Comparison of ENCODE assay signal across 11 cellular contexts in the genomic region with DNA sequence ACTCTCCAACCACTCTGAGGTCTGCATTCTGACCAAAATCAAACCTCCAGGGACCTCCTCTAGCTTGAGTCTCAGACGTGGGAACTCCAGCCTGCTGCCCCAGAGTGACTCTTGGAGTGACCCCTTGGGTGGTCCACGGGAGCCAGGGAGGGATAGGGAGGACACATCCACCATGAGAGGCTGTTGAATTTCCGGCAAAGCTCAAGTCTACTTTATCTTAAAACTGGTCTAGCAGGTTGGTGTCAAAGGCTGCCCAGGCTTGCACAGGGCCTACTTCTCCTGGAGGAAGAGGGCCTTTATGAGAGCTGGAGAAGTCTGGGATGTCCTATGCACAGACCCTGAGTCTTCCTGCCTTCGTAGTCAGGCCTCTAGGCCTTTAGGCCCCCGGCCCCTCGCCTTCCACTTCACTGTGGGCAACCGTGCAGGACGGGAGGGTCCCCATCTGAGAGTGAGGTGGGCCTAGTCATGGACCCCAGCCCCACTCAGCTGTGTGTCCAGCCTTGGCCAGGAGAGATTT. TPM values are rescaled to one million over a fixed set of nuclear protein-coding genes. Genes with fewer than 3 reads are reported as not detected.
DNase-seq lines count a peak whose midpoint lies in the region; ATAC-seq lines count a peak whose summit lies in the region.
"Had no signal": no experiment of that assay in that cellular context is flagged by ENCODE, and none has a peak within 500 bp of the region (broad histone marks: within the 10 kb centered on the region; RNA-seq: fewer than 3 reads in every experiment).

No MANE protein-coding gene starts in this region.

- peak overlapping the region; percentile 97 for H3K4me3 Mint-ChIP-seq in activated naive CD8-positive, alpha-beta T cell treated with anti-CD3 and anti-CD28 coated beads, Interleukin-2, amount 10 ng/mL, durations not matched to agents 7 days and 5 days

- ATAC-seq in activated naive CD8-positive, alpha-beta T cell treated with anti-CD3 and anti-CD28 coated beads, Interleukin-2, amount 10 ng/mL, durations not matched to agents 7 days and 5 days (ENCODE audit: low read depth) = no peak
- peak; percentile 30 for ATAC-seq in left colon

- peaks cover 13 to 18% of the 10 kb centered on the region in 2 donors for H3K36me3 ChIP-seq in stomach smooth muscle (ENCODE audit: control insufficient read depth in 2 of 2, insufficient read depth in 2 of 2, low read length in 2 of 2)
- H3K36me3 ChIP-seq: brain microvascular endothelial cell had no signal

- peak overlapping the region; percentile 99 for H3K27ac ChIP-seq in stomach smooth muscle (ENCODE audit: low read length)

- no peaks in the 10 kb centered on the region for H3K9me3 Mint-ChIP-seq in activated naive CD8-positive, alpha-beta T cell treated with anti-CD3 and anti-CD28 coated beads, Interleukin-2, amount 10 ng/mL, durations not matched to agents 7 days and 5 days

- H3K9me3 ChIP-seq in stomach smooth muscle (ENCODE audit: control insufficient read depth in 2 of 2, low read length in 2 of 2) = no peaks in the 10 kb centered on the region

- POLR2A ChIA-PET in activated naive CD8-positive, alpha-beta T cell treated with anti-CD3 and anti-CD28 coated beads, Interleukin-2, amount 10 ng/mL, durations not matched to agents 7 days and 5 days (lab: Charles Lee) = interaction anchor here (1.0 to 25.9 kb wide), 9 partner anchors 13 to 782 kb away, joined by 3 to 3572 read pairs (median 6); a partner anchor contains a TSS

- H3K4me1 Mint-ChIP-seq in activated naive CD8-positive, alpha-beta T cell treated with anti-CD3 and anti-CD28 coated beads, Interleukin-2, amount 10 ng/mL, durations not matched to agents 7 days and 5 days = peaks cover 82% of the 10 kb centered on the region

- H3K36me3 Mint-ChIP-seq in activated naive CD8-positive, alpha-beta T cell treated with anti-CD3 and anti-CD28 coated beads, Interleukin-2, amount 10 ng/mL, durations not matched to agents 7 days and 5 days = peaks cover 67% of the 10 kb centered on the region

- DNase-seq in DMS153 (lab: John Stamatoyannopoulos, UW) = peak; percentile 6
- no peak for DNase-seq in DMS153 treated with DMSO at 0.1 percent for 48 hours (lab: John Stamatoyannopoulos, UW; ENCODE audit: unreplicated experiment)
- peak; percentile 60 for DNase-seq in activated naive CD8-positive, alpha-beta T cell treated with anti-CD3 and anti-CD28 coated beads, Interleukin-2, amount 10 ng/mL, durations not matched to agents 7 days and 5 days
- peak in 1 of 2 donors; percentile 54 for DNase-seq in left colon
- DNase-seq in stimulated activated CD8-positive, alpha-beta memory T cell treated with anti-CD3 and anti-CD28 coated beads, Interleukin-4, amount 100 ng/mL, for 48 hours = no peak
- DNase-seq in CD1c-positive myeloid dendritic cell (ENCODE audit: extremely low spot score) = no peak
- DNase-seq in NCI-H2171 (lab: John Stamatoyannopoulos, UW) = no peak
- DNase-seq: 8988T, NCI-H1092 treated with DMSO at 0.1 percent for 48 hours had no signal

- intact Hi-C loops in left colon (cut with DNase I, micrococcal nuclease) = no loop called here

- H3K4me3 ChIP-seq in stomach smooth muscle (ENCODE audit: low read length in 2 of 2) = peak overlapping the region in 1 of 2 donors; percentile 64

- peaks cover 45% of the 10 kb centered on the region for H3K4me1 ChIP-seq in stomach smooth muscle (ENCODE audit: control insufficient read depth, insufficient read depth, low read length)

- peak overlapping the region; percentile 100 for H3K27ac Mint-ChIP-seq in activated naive CD8-positive, alpha-beta T cell treated with anti-CD3 and anti-CD28 coated beads, Interleukin-2, amount 10 ng/mL, durations not matched to agents 7 days and 5 days

- no peaks in the 10 kb centered on the region for H3K27me3 ChIP-seq in stomach smooth muscle (ENCODE audit: control insufficient read depth in 1 of 2, insufficient read depth in 2 of 2, low read length in 2 of 2)
- H3K27me3 ChIP-seq: brain microvascular endothelial cell had no signal

- H3K27me3 Mint-ChIP-seq in activated naive CD8-positive, alpha-beta T cell treated with anti-CD3 and anti-CD28 coated beads, Interleukin-2, amount 10 ng/mL, durations not matched to agents 7 days and 5 days = no peaks in the 10 kb centered on the region

- H3K9ac ChIP-seq in stomach smooth muscle (ENCODE audit: low read length in 2 of 2) = peak overlapping the region; percentile 78 to 79

RNA-seq across cellular contexts. Expression of a gene that starts 8.8 kb away (rescaled TPM):
- 100 to 1,000 TPM; 365 to 400 TPM for total RNA-seq in activated naive CD8-positive, alpha-beta T cell treated with anti-CD3 and anti-CD28 coated beads, Interleukin-2, amount 10 ng/mL, durations not matched to agents 7 days and 5 days
- total RNA-seq in left colon = 10 to 100 TPM; 14.4 to 19.9 TPM

RNA-seq across cellular contexts. Expression of a gene that starts 14.2 kb away (rescaled TPM):
- 100 to 1,000 TPM; 176 to 195 TPM for total RNA-seq in activated naive CD8-positive, alpha-beta T cell treated with anti-CD3 and anti-CD28 coated beads, Interleukin-2, amount 10 ng/mL, durations not matched to agents 7 days and 5 days
- 10 to 100 TPM; 31.7 to 33.6 TPM for total RNA-seq in left colon

RNA-seq across cellular contexts. Expression of a gene that starts 33.4 kb away (rescaled TPM):
- 100 to 1,000 TPM in 1 of 2 experiments, 10 to 100 TPM in 1; 97.4 to 102 TPM for total RNA-seq in activated naive CD8-positive, alpha-beta T cell treated with anti-CD3 and anti-CD28 coated beads, Interleukin-2, amount 10 ng/mL, durations not matched to agents 7 days and 5 days
- total RNA-seq in left colon = 10 to 100 TPM; 21.9 to 24.8 TPM

RNA-seq across cellular contexts. Expression of a gene that starts 35.2 kb away (rescaled TPM):
- 10 to 100 TPM; 53.2 to 58.4 TPM for total RNA-seq in activated naive CD8-positive, alpha-beta T cell treated with anti-CD3 and anti-CD28 coated beads, Interleukin-2, amount 10 ng/mL, durations not matched to agents 7 days and 5 days
- total RNA-seq in left colon = 1 to 10 TPM; 2.1 to 2.8 TPM

Comparison
In these comparisons a context has a peak if more than half of its experiments do, and no peak if none do; other contexts are left out.
1. DNase-seq: peak in DMS153 (single experiment) and activated naive CD8-positive, alpha-beta T cell treated with anti-CD3 and anti-CD28 coated beads, Interleukin-2, amount 10 ng/mL, durations not matched to agents 7 days and 5 days (single experiment); none in DMS153 treated with DMSO at 0.1 percent for 48 hours (single experiment), stimulated activated CD8-positive, alpha-beta memory T cell treated with anti-CD3 and anti-CD28 coated beads, Interleukin-4, amount 100 ng/mL, for 48 hours (single experiment), CD1c-positive myeloid dendritic cell (single experiment) and NCI-H2171 (single experiment).
2. RNA of a gene that starts 8.8 kb away (total RNA-seq): 365 to 400 TPM in activated naive CD8-positive, alpha-beta T cell treated with anti-CD3 and anti-CD28 coated beads, Interleukin-2, amount 10 ng/mL, durations not matched to agents 7 days and 5 days; 14.4 to 19.9 TPM in left colon; every median in the first group is over 10 times any median in the second.
3. RNA of a gene that starts 14.2 kb away (total RNA-seq): 176 to 195 TPM in activated naive CD8-positive, alpha-beta T cell treated with anti-CD3 and anti-CD28 coated beads, Interleukin-2, amount 10 ng/mL, durations not matched to agents 7 days and 5 days; 31.7 to 33.6 TPM in left colon; every median in the first group is over 4 times any median in the second.